ENCODE assay signal across 19 cellular contexts in genomic region chr1:165402517-165403111, GRCh38. TPM values are rescaled to one million over a fixed set of nuclear protein-coding genes. Genes with fewer than 3 reads are reported as not detected.
DNase-seq lines count a peak whose midpoint lies in the region; ATAC-seq, FAIRE-seq and TF ChIP-seq lines count a peak whose summit lies in the region.
"Had no signal": no experiment of that assay in that cellular context is flagged by ENCODE, and none has a peak within 500 bp of the region (broad histone marks: within the 10 kb centered on the region; RNA-seq: fewer than 3 reads in every experiment).

No MANE protein-coding gene starts in this region.

- peaks cover 2% of the 10 kb centered on the region for H3K79me1 ChIP-seq in neuronal stem cell (ENCODE audit: low read depth, low read length)

- no peak for ATAC-seq in activated T-helper 17 cell treated with anti-CD3 and anti-CD28 coated beads, Interleukin-2, amount 50 U/mL, for 72 hours (replicated peaks)
- no peak for ATAC-seq in GM19463 (IDR thresholded peaks at IDR 0.05; ENCODE audit: unreplicated experiment)
- ATAC-seq: GM23338, HCT116 had no signal

- FAIRE-seq in GM12892 (lab: Jason Lieb, UNC) (peak; percentile 5), HTR-8/SVneo (lab: Jason Lieb, UNC) (peak; percentile 91)
- FAIRE-seq: A204.1, GM18507 had no signal

- H3K9me3 ChIP-seq in neuronal stem cell (replicated peaks in 1 of 2; ENCODE audit: control insufficient read depth in 2 of 2, insufficient read depth in 1 of 2, low read depth in 1 of 2, low read length in 2 of 2), result peaks cover 0 to 4% of the 10 kb centered on the region in 2 donors
- H3K9me3 ChIP-seq: BE2C, Caco-2 had no signal

- H3K27me3 ChIP-seq in neuronal stem cell (ENCODE audit: control insufficient read depth in 3 of 3, insufficient read depth in 3 of 3, low read depth in 1 of 3, low read length in 3 of 3), result peaks cover 0 to 1% (median 0%) of the 10 kb centered on the region in 3 experiments

- no peak overlapping the region for H2BK5ac ChIP-seq in neuronal stem cell (ENCODE audit: low read length)

- H2BK12ac ChIP-seq in neuronal stem cell (ENCODE audit: low read length), result no peak overlapping the region

- H3K9me3 Mint-ChIP-seq in activated T-helper 17 cell treated with anti-CD3 and anti-CD28 coated beads, Interleukin-2, amount 50 U/mL, for 72 hours, result no peaks in the 10 kb centered on the region
- H3K9me3 Mint-ChIP-seq: CD4-positive, CD25-positive, alpha-beta regulatory T cell; CD8-positive, alpha-beta memory T cell; GM23338 had no signal

- TF ChIP-seq CTCF in GM10266 (IDR thresholded peaks at IDR 0.05; ENCODE audit: control insufficient read depth, insufficient read depth, low read depth, missing control alignments), result no peak

- no peak overlapping the region for H3K4ac ChIP-seq in neuronal stem cell (ENCODE audit: low read length)

- H3K27me3 Mint-ChIP-seq in activated T-helper 17 cell treated with anti-CD3 and anti-CD28 coated beads, Interleukin-2, amount 50 U/mL, for 72 hours, result peaks cover 12% of the 10 kb centered on the region

- H3K36me3 ChIP-seq in neuronal stem cell (replicated peaks in 1 of 2; ENCODE audit: control insufficient read depth in 2 of 2, insufficient read depth in 2 of 2, low read length in 2 of 2), result peaks cover 0 to 2% of the 10 kb centered on the region in 2 donors
- H3K36me3 ChIP-seq: BE2C had no signal

- H3K27ac ChIP-seq in neuronal stem cell (replicated peaks; ENCODE audit: low read length), result no peak overlapping the region
- H3K27ac ChIP-seq: KMS-11 had no signal

- H2BK15ac ChIP-seq in neuronal stem cell (ENCODE audit: low read length), result no peak overlapping the region

- peak overlapping the region in 1 of 2 donors; percentile 7 for H3K4me3 ChIP-seq in neuronal stem cell (ENCODE audit: low read length in 2 of 2)
- H3K4me3 ChIP-seq: GM23338 had no signal

- no peak for DNase-seq in GM12892 (ENCODE audit: insufficient read length)
- no peak for DNase-seq in HTR-8/SVneo (ENCODE audit: insufficient read length, low spot score)
- DNase-seq in neuronal stem cell (ENCODE audit: low spot score), result no peak
- DNase-seq in GM10266 (ENCODE audit: extremely low spot score), result no peak
- DNase-seq: ACHN; BE2C; C1 segment of cervical spinal cord; Caco-2; CD4-positive, CD25-positive, alpha-beta regulatory T cell; CD8-positive, alpha-beta memory T cell; GDM1; H7 had no signal

- no peak overlapping the region for H3K27ac Mint-ChIP-seq in activated T-helper 17 cell treated with anti-CD3 and anti-CD28 coated beads, Interleukin-2, amount 50 U/mL, for 72 hours
- H3K27ac Mint-ChIP-seq: CD4-positive, CD25-positive, alpha-beta regulatory T cell; CD8-positive, alpha-beta memory T cell; GM23338 had no signal

- 100% methylated on average over 2 of the region's 4 CpGs; no CpG with 5 or more reads in 1 of the 2 donors for WGBS in neuronal stem cell (ENCODE audit: extremely low coverage in 2 of 2, insufficient read length in 2 of 2, insufficient replicate concordance in 1 of 2), 2 donors

- H3K36me3 Mint-ChIP-seq in activated T-helper 17 cell treated with anti-CD3 and anti-CD28 coated beads, Interleukin-2, amount 50 U/mL, for 72 hours (ENCODE audit: low read depth), result no peaks in the 10 kb centered on the region
- H3K36me3 Mint-ChIP-seq: CD4-positive, CD25-positive, alpha-beta regulatory T cell; CD8-positive, alpha-beta memory T cell had no signal

- H2AFZ ChIP-seq in neuronal stem cell (ENCODE audit: low read length), result no peak overlapping the region

- H3K4me2 ChIP-seq in neuronal stem cell (ENCODE audit: insufficient read depth, low read length, poor library complexity, severe bottlenecking), result no peak overlapping the region
- H3K4me2 ChIP-seq: GM23338, KMS-11 had no signal

- no peaks in the 10 kb centered on the region for H3K4me1 Mint-ChIP-seq in activated T-helper 17 cell treated with anti-CD3 and anti-CD28 coated beads, Interleukin-2, amount 50 U/mL, for 72 hours

- peak overlapping the region; percentile 40 for H3K18ac ChIP-seq in neuronal stem cell (ENCODE audit: low read length)

- H3K14ac ChIP-seq in neuronal stem cell (ENCODE audit: low read length), result no peak overlapping the region

- no peak overlapping the region for H4K8ac ChIP-seq in neuronal stem cell (ENCODE audit: low read depth, low read length)

- no peak overlapping the region for H3K4me3 Mint-ChIP-seq in activated T-helper 17 cell treated with anti-CD3 and anti-CD28 coated beads, Interleukin-2, amount 50 U/mL, for 72 hours
- H3K4me3 Mint-ChIP-seq: CD4-positive, CD25-positive, alpha-beta regulatory T cell; CD8-positive, alpha-beta memory T cell; GM23338 had no signal

- peaks cover 0 to 4% of the 10 kb centered on the region in 2 donors for H3K4me1 ChIP-seq in neuronal stem cell (ENCODE audit: control insufficient read depth in 2 of 2, insufficient read depth in 1 of 2, low read depth in 1 of 2, low read length in 2 of 2)
- H3K4me1 ChIP-seq: BE2C, Caco-2 had no signal

- H4K91ac ChIP-seq in neuronal stem cell (ENCODE audit: low read depth, low read length, poor library complexity), result peak overlapping the region; percentile 74

- peak overlapping the region; percentile 21 for H3K23ac ChIP-seq in neuronal stem cell (ENCODE audit: low read depth, low read length, poor library complexity)

- no peak overlapping the region for H2BK120ac ChIP-seq in neuronal stem cell (ENCODE audit: low read depth, low read length)

- peak overlapping the region; percentile 75 for H3K9ac ChIP-seq in neuronal stem cell (ENCODE audit: low read depth, low read length, poor library complexity)
- H3K9ac ChIP-seq: KMS-11 had no signal

- no peak overlapping the region for H2AK5ac ChIP-seq in neuronal stem cell (ENCODE audit: low read depth, low read length)

- TF ChIP-seq POLR2A in GM12892 (IDR thresholded peaks at IDR 0.05; ENCODE audit: low read depth, low read length), result no peak

RNA-seq across cellular contexts. Expression of gene RXRG, which starts 42.3 kb away (rescaled TPM):
- polyA plus RNA-seq in GM12892 (2012; ENCODE audit: missing spikeins), result not detected
- polyA plus RNA-seq in neuronal stem cell (2013, experiment 1 of 2), result 0.01 TPM
- polyA plus RNA-seq in neuronal stem cell (2013, experiment 2 of 2), result not detected
- total RNA-seq in activated T-helper 17 cell treated with anti-CD3 and anti-CD28 coated beads, Interleukin-2, amount 50 U/mL, for 72 hours, result not detected
- total RNA-seq: Caco-2; CD4-positive, CD25-positive, alpha-beta regulatory T cell; CD8-positive, alpha-beta memory T cell; GM23338 had no signal
- polyA plus RNA-seq: CD8-positive, alpha-beta memory T cell; GM23338 had no signal

RNA-seq across cellular contexts. Expression of gene LMX1A, which starts 46.1 kb away (rescaled TPM):
- polyA plus RNA-seq in GM12892 (2012; ENCODE audit: missing spikeins), result not detected
- polyA plus RNA-seq in neuronal stem cell (2013, experiment 1 of 2), result 0.03 TPM
- polyA plus RNA-seq in neuronal stem cell (2013, experiment 2 of 2), result 0.07 TPM
- total RNA-seq in activated T-helper 17 cell treated with anti-CD3 and anti-CD28 coated beads, Interleukin-2, amount 50 U/mL, for 72 hours, result not detected
- total RNA-seq: Caco-2; CD4-positive, CD25-positive, alpha-beta regulatory T cell; CD8-positive, alpha-beta memory T cell; GM23338 had no signal
- polyA plus RNA-seq: CD4-positive, CD25-positive, alpha-beta regulatory T cell; CD8-positive, alpha-beta memory T cell; GM23338 had no signal
